Comparison of ENCODE assay signal across 8 cellular contexts in the genomic region with DNA sequence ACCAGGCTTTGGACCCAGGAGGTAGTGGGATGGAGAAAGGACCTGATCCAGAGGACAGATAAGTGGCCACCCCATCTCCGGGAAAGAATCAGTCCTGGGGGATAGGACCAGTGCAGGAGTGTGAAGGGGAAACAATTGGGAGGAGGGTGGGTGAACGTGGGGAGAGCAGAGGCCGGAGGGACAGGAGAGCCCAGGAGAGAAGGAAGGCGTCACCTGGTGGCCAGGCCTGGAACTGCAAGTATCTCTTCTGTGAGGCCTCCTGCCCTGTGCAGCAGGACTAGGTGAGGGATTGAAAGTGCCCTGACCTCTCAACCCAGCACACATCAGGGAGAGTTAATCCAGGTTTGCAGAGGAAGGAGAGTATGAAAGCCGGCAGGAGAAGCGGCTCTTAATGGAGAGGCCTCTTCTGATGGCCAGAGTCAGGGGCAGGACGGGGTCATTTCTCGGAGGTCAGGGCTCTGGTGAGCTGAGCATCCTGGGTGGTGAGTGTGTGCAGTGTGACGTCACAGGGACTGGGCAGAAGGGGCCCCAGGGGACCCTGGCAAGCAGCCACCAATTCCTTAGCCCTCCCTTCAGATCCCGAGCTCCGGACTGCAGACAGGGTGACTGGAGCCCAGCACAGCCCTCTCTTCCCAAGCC. TPM values are rescaled to one million over a fixed set of nuclear protein-coding genes. Genes with fewer than 3 reads are reported as not detected.
DNase-seq lines count a peak whose midpoint lies in the region; ATAC-seq and TF ChIP-seq lines count a peak whose summit lies in the region.

No MANE protein-coding gene starts in this region.

- H3K27ac Mint-ChIP-seq in activated T-helper 17 cell treated with anti-CD3 and anti-CD28 coated beads, Interleukin-2, amount 50 U/mL, for 72 hours, result no peak overlapping the region

- peaks cover 3% of the 10 kb centered on the region for H3K27me3 Mint-ChIP-seq in activated T-helper 17 cell treated with anti-CD3 and anti-CD28 coated beads, Interleukin-2, amount 50 U/mL, for 72 hours

- H3K27me3 ChIP-seq in KMS-11 (ENCODE audit: insufficient read depth, low read depth) (peaks cover 17% of the 10 kb centered on the region; the same call in 1 of the 2 replicates), testis (no peaks in the 10 kb centered on the region)

- H3K9ac ChIP-seq in KMS-11, result no peak overlapping the region

- H3K4me3 ChIP-seq in KMS-11 (IDR thresholded peaks at IDR 0.05; ENCODE audit: insufficient read depth, low read depth, low read length), result no peak overlapping the region
- no peak overlapping the region for H3K4me3 ChIP-seq in foreskin fibroblast (ENCODE audit: low read depth in 1 of 2, low read length in 2 of 2)
- no peak overlapping the region for H3K4me3 ChIP-seq in testis

- no peaks in the 10 kb centered on the region for H3K36me3 Mint-ChIP-seq in activated T-helper 17 cell treated with anti-CD3 and anti-CD28 coated beads, Interleukin-2, amount 50 U/mL, for 72 hours (ENCODE audit: low read depth)

- H3K4me2 ChIP-seq in KMS-11, result no peak overlapping the region

- TF ChIP-seq CTCF in KMS-11 (conservative IDR thresholded peaks at IDR 0.05; ENCODE audit: low read depth, low read length) (peak; percentile 98), foreskin fibroblast (IDR thresholded peaks at IDR 0.05; ENCODE audit: low read depth, low read length) (peak; percentile 96), testis (IDR thresholded peaks at IDR 0.05) (peak; percentile 49 to 86 (median 81))

- H3K36me3 ChIP-seq in KMS-11 (ENCODE audit: insufficient read depth) (no peaks in the 10 kb centered on the region), testis (ENCODE audit: low read depth, missing control alignments) (no peaks in the 10 kb centered on the region)

- intact Hi-C loops in testis (cut with DNase I; ENCODE audit: low total_unique reads), result no loop called here

- no peak for TF ChIP-seq POLR2A in testis (IDR thresholded peaks at IDR 0.05)

- DNase-seq in EL, result peak; percentile 74
- DNase-seq in RPMI7951 (ENCODE audit: low read depth), result peak; percentile 60
- peak; percentile 55 to 89 for DNase-seq in foreskin fibroblast
- peak in 39 of 56 donors; percentile 1 to 73 (median 24) for DNase-seq in nucleus accumbens (lab: John Stamatoyannopoulos, UW)
- DNase-seq in testis, result peak; percentile 94

- H3K4me1 ChIP-seq in KMS-11 (ENCODE audit: low read depth, poor library complexity, severe bottlenecking) (no peaks in the 10 kb centered on the region), testis (no peaks in the 10 kb centered on the region)

- no peak overlapping the region for H3K27ac ChIP-seq in KMS-11
- H3K27ac ChIP-seq in testis, result no peak overlapping the region

- ATAC-seq in activated T-helper 17 cell treated with anti-CD3 and anti-CD28 coated beads, Interleukin-2, amount 50 U/mL, for 72 hours (replicated peaks), result peak; percentile 72
- no peak for ATAC-seq in GM18858 (IDR thresholded peaks at IDR 0.05; ENCODE audit: unreplicated experiment)

- no peaks in the 10 kb centered on the region for H4K20me1 ChIP-seq in KMS-11 (ENCODE audit: insufficient read depth)

- H2AFZ ChIP-seq in KMS-11 (ENCODE audit: low read depth), result no peak overlapping the region

- H3K9me3 Mint-ChIP-seq in activated T-helper 17 cell treated with anti-CD3 and anti-CD28 coated beads, Interleukin-2, amount 50 U/mL, for 72 hours, result no peaks in the 10 kb centered on the region

- WGBS in testis, 2 donors, result 35 to 54% methylated on average over 10 to 11 of the region's 11 CpGs

- no peak overlapping the region for H3K4me3 Mint-ChIP-seq in activated T-helper 17 cell treated with anti-CD3 and anti-CD28 coated beads, Interleukin-2, amount 50 U/mL, for 72 hours

- no peaks in the 10 kb centered on the region for H3K9me3 ChIP-seq in testis

- H3K4me1 Mint-ChIP-seq in activated T-helper 17 cell treated with anti-CD3 and anti-CD28 coated beads, Interleukin-2, amount 50 U/mL, for 72 hours, result no peaks in the 10 kb centered on the region

- no peaks in the 10 kb centered on the region for H3K79me2 ChIP-seq in KMS-11 (ENCODE audit: insufficient read depth, low read depth)

RNA-seq across cellular contexts. Expression of gene LAD1, which starts 9.2 kb away (rescaled TPM):
- total RNA-seq in RPMI7951 (2014; rRNA removed; shearing (Covaris generic)), result not detected in 2 replicates
- total RNA-seq in activated T-helper 17 cell treated with anti-CD3 and anti-CD28 coated beads, Interleukin-2, amount 50 U/mL, for 72 hours, result not detected
- total RNA-seq in testis, result under 1 TPM; 0.37 to 0.71 TPM
- polyA plus RNA-seq in testis (ENCODE audit: insufficient read depth, low read depth, low replicate concordance), result 1.2 TPM

RNA-seq across cellular contexts. Expression of gene TNNI1, which starts 13.2 kb away (rescaled TPM):
- 0.10 and 0.24 TPM in 2 replicates for total RNA-seq in RPMI7951 (2014; rRNA removed; shearing (Covaris generic))
- not detected for total RNA-seq in activated T-helper 17 cell treated with anti-CD3 and anti-CD28 coated beads, Interleukin-2, amount 50 U/mL, for 72 hours
- total RNA-seq in testis, result under 1 TPM; 0.37 to 0.55 TPM
- 36.4 TPM for polyA plus RNA-seq in testis (ENCODE audit: insufficient read depth, low read depth, low replicate concordance)

RNA-seq across cellular contexts. Expression of gene TNNT2, which starts 30.8 kb away (rescaled TPM):
- not detected in 2 replicates for total RNA-seq in RPMI7951 (2014; rRNA removed; shearing (Covaris generic))
- total RNA-seq in activated T-helper 17 cell treated with anti-CD3 and anti-CD28 coated beads, Interleukin-2, amount 50 U/mL, for 72 hours, result not detected
- 1 to 10 TPM in 1 of 2 donors, under 1 TPM in 1; 0.79 to 1.1 TPM for total RNA-seq in testis
- 2.7 TPM for polyA plus RNA-seq in testis (ENCODE audit: insufficient read depth, low read depth, low replicate concordance)

Comparison
In these comparisons a context has a peak if more than half of its experiments do, and no peak if none do; other contexts are left out.
1. DNase-seq: peak in every context shown above with its lines; median percentile 94 in testis; 74 in EL; 72 in foreskin fibroblast; 60 in RPMI7951; 24 in nucleus accumbens.